Comparison of ENCODE assay signal across 4 cellular contexts in genomic region chr3:94044100-94044936, GRCh38. TPM values are rescaled to one million over a fixed set of nuclear protein-coding genes. Genes with fewer than 3 reads are reported as not detected.
"Had no signal": no experiment of that assay in that cellular context is flagged by ENCODE, and none has a peak within 500 bp of the region (broad histone marks: within the 10 kb centered on the region; RNA-seq: fewer than 3 reads in every experiment).

No MANE protein-coding gene starts in this region.

RNA-seq across cellular contexts. Expression of gene STX19, which starts 15.9 kb away (rescaled TPM):
- total RNA-seq: M059J, PC-3, Right ventricle myocardium superior, SJSA1 had no signal
